ENCODE assay signal across 1 cellular context in the genomic region with DNA sequence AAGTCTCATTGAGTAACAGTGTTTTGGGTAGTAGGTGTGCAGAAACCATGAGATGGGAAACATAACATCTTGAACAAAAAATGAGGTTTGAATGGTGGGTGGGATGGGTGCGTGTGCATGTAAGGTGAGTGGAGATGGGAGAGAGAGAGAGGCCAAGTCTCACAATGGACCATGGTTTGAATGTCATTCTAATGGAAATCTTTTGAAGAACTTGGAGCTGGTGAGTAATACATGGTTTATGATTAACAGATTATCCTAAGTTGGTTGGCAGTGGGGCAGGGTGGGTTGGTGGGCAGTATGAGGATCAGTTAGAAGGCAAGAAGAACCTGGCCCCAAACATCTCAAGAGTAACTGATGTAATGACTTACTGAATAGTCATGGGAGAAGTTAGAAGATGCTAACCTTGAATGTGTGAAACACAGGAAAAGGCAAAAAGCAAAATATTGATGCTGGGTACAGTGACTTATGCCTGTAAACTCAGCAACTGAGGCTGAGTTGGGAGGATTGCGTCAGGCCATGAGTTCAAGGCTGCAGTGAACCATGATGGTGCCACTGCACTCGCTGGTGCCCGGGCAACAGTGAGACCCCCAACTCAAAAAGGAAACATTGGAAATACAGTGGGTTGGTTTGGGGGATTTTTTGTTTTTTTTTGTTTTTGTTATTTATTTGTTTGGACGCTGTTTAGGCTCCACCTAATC.
TF ChIP-seq lines count a peak whose summit lies in the region.

No MANE protein-coding gene starts in this region.

TF ChIP-seq in GM12878, 131 proteins besides CTCF, POLR2A, EP300 and RAD21:
- TF ChIP-seq POU2F2 (IDR thresholded peaks at IDR 0.05; ENCODE audit: borderline replicate concordance, low read depth, low read length) (peak; percentile 45; the same call in 1 of the 3 replicates), POLR2AphosphoS5 (IDR thresholded peaks at IDR 0.05; ENCODE audit: low read length) (peak; percentile 69), WRNIP1 (IDR thresholded peaks at IDR 0.05; ENCODE audit: borderline replicate concordance, low read depth, low read length) (no peak)
